In the genomic region with DNA sequence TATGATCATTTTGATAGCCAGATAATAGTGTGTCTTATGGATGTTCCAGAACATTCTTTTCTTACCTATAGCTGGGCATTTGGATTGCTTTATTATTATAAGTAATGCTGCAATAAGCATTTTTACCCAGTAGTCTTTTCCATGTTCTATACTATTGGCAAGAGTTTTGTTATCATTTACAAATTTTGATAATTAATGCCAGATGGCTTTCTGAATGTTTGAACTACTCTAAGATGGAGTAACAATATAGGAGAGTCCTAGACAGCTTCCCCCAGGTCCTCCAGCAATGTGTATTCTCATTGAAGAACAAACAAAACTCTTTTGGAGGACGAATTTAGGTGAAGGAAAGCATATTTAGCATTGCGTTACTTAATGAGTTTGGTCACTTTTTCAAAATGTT, we compare ENCODE assay signal across 11 cellular contexts.
"Had no signal": no experiment of that assay in that cellular context is flagged by ENCODE, and none has a peak within 500 bp of the region (broad histone marks: within the 10 kb centered on the region; RNA-seq: fewer than 3 reads in every experiment).

No MANE protein-coding gene starts in this region.

- H3K9me3 Mint-ChIP-seq: activated CD4-positive, alpha-beta memory T cell treated with anti-CD3 and anti-CD28 coated beads for 36 hours; activated T-cell treated with anti-CD3 and anti-CD28 coated beads, Interleukin-2, amount 50 U/mL, for 72 hours; neural progenitor cell had no signal

- H3K27ac ChIP-seq: breast epithelium, esophagus squamous epithelium, gastroesophageal sphincter, neural progenitor cell, skin epidermis, thyroid gland had no signal

- H3K4me3 ChIP-seq: breast epithelium, esophagus squamous epithelium, gastroesophageal sphincter, neural progenitor cell, skin epidermis, thyroid gland had no signal

- H3K36me3 ChIP-seq: breast epithelium, neural progenitor cell, thyroid gland had no signal

- H3K9ac ChIP-seq: neural progenitor cell had no signal

- H3K9me3 ChIP-seq: breast epithelium, esophagus squamous epithelium, gastroesophageal sphincter, thyroid gland had no signal

- H3K27me3 ChIP-seq: breast epithelium, esophagus squamous epithelium, gastroesophageal sphincter, neural progenitor cell, thyroid gland had no signal

- ATAC-seq: gastroesophageal sphincter had no signal

- H3K4me2 ChIP-seq: neural progenitor cell had no signal

- H3K27me3 Mint-ChIP-seq: activated CD4-positive, alpha-beta memory T cell treated with anti-CD3 and anti-CD28 coated beads for 36 hours had no signal

- H2AFZ ChIP-seq: neural progenitor cell had no signal

- H3K27ac Mint-ChIP-seq: activated CD4-positive, alpha-beta memory T cell treated with anti-CD3 and anti-CD28 coated beads for 36 hours; neural progenitor cell had no signal

- DNase-seq: activated CD4-positive, CD25-positive, alpha-beta regulatory T cell treated with anti-CD3 and anti-CD28 coated beads, Interleukin-2, amount 50 U/mL, for 72 hours; anterior cingulate cortex; esophagus squamous epithelium; left ventricle myocardium superior; thyroid gland had no signal

- H3K4me3 Mint-ChIP-seq: activated CD4-positive, alpha-beta memory T cell treated with anti-CD3 and anti-CD28 coated beads for 36 hours; activated T-cell treated with anti-CD3 and anti-CD28 coated beads, Interleukin-2, amount 50 U/mL, for 72 hours; neural progenitor cell had no signal

- H3K4me1 ChIP-seq: breast epithelium had no signal
